10 cellular contexts compared by ENCODE assay signal in the genomic region with DNA sequence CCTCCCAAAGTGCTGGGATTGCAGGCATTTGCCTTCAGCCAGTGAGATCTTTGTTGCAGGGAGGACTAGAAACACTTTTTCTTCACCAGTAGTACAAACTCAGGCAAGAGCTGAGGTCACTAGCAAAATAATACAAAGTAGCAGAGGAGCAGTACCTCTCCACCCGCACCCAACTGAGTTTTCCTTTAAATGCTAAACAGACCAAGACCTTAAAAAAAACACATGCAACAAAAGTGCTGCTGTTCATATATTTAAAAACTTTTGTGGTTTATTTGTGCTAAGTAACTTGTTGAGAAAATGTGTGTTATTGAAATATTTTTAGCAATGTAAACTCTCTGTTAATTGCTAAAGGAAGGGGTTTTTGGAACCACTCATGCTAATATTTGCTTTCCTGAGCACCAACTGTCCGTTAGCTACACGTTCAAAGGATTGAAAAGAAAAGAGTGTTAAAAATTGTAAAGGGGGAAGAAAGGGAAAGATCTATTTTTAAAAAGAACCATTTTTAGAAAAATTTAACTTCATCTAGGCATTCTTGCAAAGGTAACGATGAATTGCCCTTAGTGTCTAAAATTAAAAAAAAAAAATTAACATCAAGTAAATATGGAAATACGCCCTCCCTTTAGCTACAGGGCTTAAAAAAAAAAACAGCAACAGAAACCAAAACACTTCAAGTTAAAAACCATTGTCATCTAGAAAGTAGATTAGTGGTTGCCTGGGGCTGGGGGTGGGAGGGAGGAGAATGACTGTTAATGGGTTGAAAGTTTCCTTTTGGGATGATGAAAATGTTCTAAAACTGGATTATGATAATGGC.
DNase-seq lines count a peak whose midpoint lies in the region; ATAC-seq and TF ChIP-seq lines count a peak whose summit lies in the region.
"Had no signal": no experiment of that assay in that cellular context is flagged by ENCODE, and none has a peak within 500 bp of the region (broad histone marks: within the 10 kb centered on the region; RNA-seq: fewer than 3 reads in every experiment).

No MANE protein-coding gene starts in this region.

- H3K27me3 Mint-ChIP-seq in GM23338 (ENCODE audit: insufficient read depth, low read depth, poor library complexity), result no peaks in the 10 kb centered on the region
- H3K27me3 Mint-ChIP-seq in memory B cell, result peaks cover 3% of the 10 kb centered on the region
- H3K27me3 Mint-ChIP-seq in Calu3 (ENCODE audit: unreplicated experiment), result no peaks in the 10 kb centered on the region
- H3K27me3 Mint-ChIP-seq: dendritic cell treated with granulocyte-macrophage colony-stimulating factor and Interleukin-4, amounts not matched to agents 40 ng/mL and 50 ng/mL, for 4 days had no signal

- no peaks in the 10 kb centered on the region for H3K27me3 ChIP-seq in GM23338 (ENCODE audit: insufficient read depth)
- no peaks in the 10 kb centered on the region for H3K27me3 ChIP-seq in MM.1S (replicated peaks; ENCODE audit: insufficient read depth, low read length)

- H3K4me1 ChIP-seq in GM23338 (ENCODE audit: insufficient read depth) (peaks cover 12% of the 10 kb centered on the region; the same call in 1 of the 2 replicates), MM.1S (ENCODE audit: low read length) (peaks cover 11% of the 10 kb centered on the region)

- H3F3A ChIP-seq in GM23338 (replicated peaks; ENCODE audit: low read depth), result no peaks in the 10 kb centered on the region
- H3F3A ChIP-seq in MM.1S (ENCODE audit: insufficient read depth, low read length), result 0 out of 2 replicates have a peak, but pooled peaks cover 9% of the 10 kb centered on the region

- H3K27ac Mint-ChIP-seq in GM23338, result peak overlapping the region; percentile 9; the same call in 1 of the 2 replicates
- H3K27ac Mint-ChIP-seq in memory B cell, result no peak overlapping the region
- H3K27ac Mint-ChIP-seq in Calu3 (ENCODE audit: unreplicated experiment), result no peak overlapping the region
- H3K27ac Mint-ChIP-seq: dendritic cell treated with granulocyte-macrophage colony-stimulating factor and Interleukin-4, amounts not matched to agents 40 ng/mL and 50 ng/mL, for 4 days had no signal

- H3K36me3 ChIP-seq in GM23338 (ENCODE audit: insufficient read depth), result no peaks in the 10 kb centered on the region
- H3K36me3 ChIP-seq in MM.1S (replicated peaks; ENCODE audit: insufficient read depth, low read length), result no peaks in the 10 kb centered on the region

- no TSS peak for BruUV-seq in Calu3 (replicated peaks; lab: Mats Ljungman, UMichigan)

- DNase-seq in GM23338 (ENCODE audit: low spot score) (no peak), MM.1S (peak; percentile 60), memory B cell (ENCODE audit: low spot score in 2 of 2) (no peak), NCI-H2227 (lab: John Stamatoyannopoulos, UW; ENCODE audit: unreplicated experiment) (no peak), NCI-H2227 treated with DMSO at 0.1 percent for 48 hours (lab: John Stamatoyannopoulos, UW) (no peak), GOT3 (lab: John Stamatoyannopoulos, UW) (no peak), Calu3 (no peak)
- DNase-seq: IMR-90 had no signal

- no peak overlapping the region; the same call in 1 of the 2 replicates for H3K9ac ChIP-seq in MM.1S (ENCODE audit: low read length)

- TF ChIP-seq CTCF in GM23338 (conservative IDR thresholded peaks at IDR 0.05; ENCODE audit: low read depth in 2 of 2) (no peak), MM.1S (IDR thresholded peaks at IDR 0.05; ENCODE audit: low read length) (no peak), Calu3 (IDR thresholded peaks at IDR 0.05; ENCODE audit: unreplicated experiment) (no peak)

- peak overlapping the region; percentile 54; the same call in 1 of the 2 replicates for H3K4me2 ChIP-seq in GM23338
- peak overlapping the region; percentile 19; the same call in 1 of the 2 replicates for H3K4me2 ChIP-seq in MM.1S (ENCODE audit: low read depth, low read length)

- H4K20me1 ChIP-seq in GM23338 (replicated peaks; ENCODE audit: insufficient read depth), result no peaks in the 10 kb centered on the region
- H4K20me1 ChIP-seq in MM.1S (ENCODE audit: insufficient read depth, low read length), result no peaks in the 10 kb centered on the region

- peak overlapping the region; percentile 57; the same call in 1 of the 2 replicates for H2AFZ ChIP-seq in GM23338
- H2AFZ ChIP-seq in MM.1S (ENCODE audit: low read length), result no peak overlapping the region

- H3K4me3 Mint-ChIP-seq in GM23338 (no peak overlapping the region; the same call in 2 of the 3 replicates), memory B cell (peak overlapping the region; percentile 42), Calu3 (ENCODE audit: low read depth, unreplicated experiment) (no peak overlapping the region)
- H3K4me3 Mint-ChIP-seq: dendritic cell treated with granulocyte-macrophage colony-stimulating factor and Interleukin-4, amounts not matched to agents 40 ng/mL and 50 ng/mL, for 4 days had no signal

- H3K4me1 Mint-ChIP-seq in GM23338 (peaks cover 13% of the 10 kb centered on the region), memory B cell (peaks cover 5% of the 10 kb centered on the region), Calu3 (ENCODE audit: low read depth, unreplicated experiment) (no peaks in the 10 kb centered on the region)

- H3K4me3 ChIP-seq in GM23338 (0 out of 2 replicates have a peak overlapping the region, but pooled peaks have one; percentile 13), MM.1S (ENCODE audit: low read length) (no peak overlapping the region)

- CTCF ChIA-PET in Calu3 (lab: Charles Lee), result no interaction called here

- intact Hi-C loops in Calu3 (cut with micrococcal nuclease; ENCODE audit: unreplicated experiment), result no loop called here

- H3K9me2 ChIP-seq in GM23338 (ENCODE audit: insufficient read depth) (no peaks in the 10 kb centered on the region), MM.1S (replicated peaks; ENCODE audit: insufficient read depth, low read length) (no peaks in the 10 kb centered on the region)

- no peaks in the 10 kb centered on the region; the same call in 2 of the 3 replicates for H3K36me3 Mint-ChIP-seq in GM23338 (ENCODE audit: low read depth)
- peaks cover 3% of the 10 kb centered on the region for H3K36me3 Mint-ChIP-seq in memory B cell
- no peaks in the 10 kb centered on the region for H3K36me3 Mint-ChIP-seq in Calu3 (ENCODE audit: insufficient read depth, unreplicated experiment)

- ATAC-seq in GM18511 (IDR thresholded peaks at IDR 0.05; ENCODE audit: unreplicated experiment) (peak; percentile 93), GM23338 (peak; percentile 89), memory B cell (ENCODE audit: low read depth) (peak; percentile 55)

- no peaks in the 10 kb centered on the region for H3K9me3 ChIP-seq in MM.1S (replicated peaks; ENCODE audit: insufficient read depth, low read length)

- H3K27ac ChIP-seq in GM23338 (ENCODE audit: low read depth) (peak overlapping the region; percentile 35; the same call in 1 of the 2 replicates), MM.1S (ENCODE audit: low read length) (no peak overlapping the region)

- H3K79me2 ChIP-seq in GM23338 (replicated peaks; ENCODE audit: insufficient read depth) (no peaks in the 10 kb centered on the region), MM.1S (ENCODE audit: low read length) (no peaks in the 10 kb centered on the region)

- H3K9me3 Mint-ChIP-seq in GM23338, result peaks cover 3% of the 10 kb centered on the region; the same call in 1 of the 3 replicates
- H3K9me3 Mint-ChIP-seq in memory B cell, result no peaks in the 10 kb centered on the region
- no peaks in the 10 kb centered on the region for H3K9me3 Mint-ChIP-seq in Calu3 (ENCODE audit: low read depth, unreplicated experiment)
- H3K9me3 Mint-ChIP-seq: dendritic cell treated with granulocyte-macrophage colony-stimulating factor and Interleukin-4, amounts not matched to agents 40 ng/mL and 50 ng/mL, for 4 days had no signal

TF ChIP-seq in GM23338, 12 proteins besides CTCF, POLR2A, EP300 and RAD21 (continues in another document):
- TF ChIP-seq EZH2phosphoT487 (IDR thresholded peaks at IDR 0.05; ENCODE audit: unreplicated experiment), result no peak
- TF ChIP-seq ZNF114 (CRISPR knock-in tag; IDR thresholded peaks at IDR 0.05), result no peak
